In the genomic region with DNA sequence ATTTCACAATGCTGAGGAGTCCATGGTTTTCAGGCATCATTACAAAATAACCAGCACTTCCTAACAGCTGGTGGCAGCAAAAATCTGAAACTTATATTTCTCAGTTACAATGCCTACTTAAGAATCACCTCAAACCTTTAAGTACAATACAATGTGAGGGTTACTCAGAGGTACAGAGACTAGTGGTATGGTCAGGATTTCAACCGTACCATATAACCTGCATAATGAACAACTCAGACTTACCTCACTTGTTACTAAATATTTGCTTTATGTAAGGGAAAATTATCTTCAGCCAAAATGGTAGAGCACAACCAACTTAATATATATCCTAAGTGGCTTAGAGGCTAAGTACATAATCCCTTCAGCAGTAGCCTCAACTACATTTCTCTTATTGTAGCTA, we compare ENCODE assay signal across 1 cellular context.
TF ChIP-seq lines count a peak whose summit lies in the region.

No MANE protein-coding gene starts in this region.

TF ChIP-seq in HepG2, 621 proteins besides CTCF, POLR2A, EP300 and RAD21 (continued from another document):
- TF ChIP-seq ZBTB7A (CRISPR knock-in tag; IDR thresholded peaks at IDR 0.05) (no peak), ZNF672 (CRISPR knock-in tag; IDR thresholded peaks at IDR 0.05) (no peak)
